Comparison of ENCODE assay signal across 8 cellular contexts in the genomic region with DNA sequence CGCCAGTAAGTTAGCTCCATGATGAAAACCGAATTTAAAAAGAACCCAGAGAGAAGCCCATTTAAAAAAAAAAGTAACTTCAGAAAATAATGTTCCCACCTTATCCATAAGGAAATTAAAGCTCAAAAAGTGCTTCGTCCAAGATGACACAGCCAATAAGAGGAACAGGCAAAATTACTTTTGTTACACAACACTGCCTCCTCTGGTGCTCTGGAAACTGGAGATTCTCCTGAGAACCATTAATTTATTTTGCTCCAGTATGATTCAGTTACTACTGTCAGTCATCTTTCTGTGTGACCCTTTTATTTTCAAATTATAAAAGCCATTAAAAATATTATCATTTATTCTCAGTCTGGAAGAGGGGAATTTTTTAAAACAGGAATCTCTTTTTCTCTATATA. TPM values are rescaled to one million over a fixed set of nuclear protein-coding genes. Genes with fewer than 3 reads are reported as not detected.
DNase-seq lines count a peak whose midpoint lies in the region; ATAC-seq and TF ChIP-seq lines count a peak whose summit lies in the region.

No MANE protein-coding gene starts in this region.

- ATAC-seq in HG03045 (IDR thresholded peaks at IDR 0.05; ENCODE audit: unreplicated experiment), result no peak

- in situ Hi-C loops in Caki2 (cut with HindIII; ENCODE audit: low pct_unique_long_range_greater_than_20kb, low sequenced_read_pairs), result loop anchor here (10.0 kb wide), 3 partner anchors 49 to 229 kb away; no protein-coding TSS in a partner anchor

- 82% methylated on average over 3 of the region's 3 CpGs for WGBS in liver
- WGBS in suprapubic skin, result 75% methylated on average over 3 of the region's 3 CpGs

- H3K36me3 ChIP-seq in adipocyte (ENCODE audit: control insufficient read depth, insufficient read depth, low read length, severe bottlenecking), result no peaks in the 10 kb centered on the region
- no peaks in the 10 kb centered on the region for H3K36me3 ChIP-seq in liver (ENCODE audit: control insufficient read depth in 4 of 4, insufficient read depth in 3 of 4, low read depth in 1 of 4, low read length in 3 of 4)
- H3K36me3 ChIP-seq in suprapubic skin, result no peaks in the 10 kb centered on the region

- peak; percentile 41 to 52 for TF ChIP-seq RAD21 in liver (IDR thresholded peaks at IDR 0.05)

- no peak overlapping the region for H3K27ac ChIP-seq in liver (ENCODE audit: low read depth in 1 of 2, low read length in 2 of 2)
- H3K27ac ChIP-seq in suprapubic skin, result no peak overlapping the region

- no peaks in the 10 kb centered on the region for H3K9me3 ChIP-seq in adipocyte (ENCODE audit: control insufficient read depth, low read length)
- H3K9me3 ChIP-seq in liver (ENCODE audit: control insufficient read depth in 4 of 4, low read length in 3 of 4), result no peaks in the 10 kb centered on the region
- H3K9me3 ChIP-seq in suprapubic skin, result no peaks in the 10 kb centered on the region

- H3K9ac ChIP-seq in adipocyte (ENCODE audit: low read length), result no peak overlapping the region
- H3K9ac ChIP-seq in liver (ENCODE audit: low read depth in 1 of 2, low read length in 2 of 2), result no peak overlapping the region

- no peak for TF ChIP-seq POLR2A in suprapubic skin (IDR thresholded peaks at IDR 0.05)

- TF ChIP-seq CTCF in liver (IDR thresholded peaks at IDR 0.05; ENCODE audit: low read depth, low read length, missing input control) (peak; percentile 14), suprapubic skin (IDR thresholded peaks at IDR 0.05) (peak in 1 of 2 donors; percentile 39)

- H3K4me3 ChIP-seq in adipocyte (ENCODE audit: low read length), result no peak overlapping the region
- no peak overlapping the region for H3K4me3 ChIP-seq in liver (ENCODE audit: low read depth in 1 of 3, low read length in 3 of 3)
- no peak overlapping the region for H3K4me3 ChIP-seq in suprapubic skin

- H3K4me1 ChIP-seq in adipocyte (ENCODE audit: control insufficient read depth, insufficient read depth, low read length) (peaks cover 16% of the 10 kb centered on the region), liver (ENCODE audit: control insufficient read depth in 4 of 4, insufficient read depth in 4 of 4, low read length in 3 of 4) (peaks cover 2 to 14% (median 10%) of the 10 kb centered on the region in 4 donors), suprapubic skin (peaks cover 16% of the 10 kb centered on the region)

- peak; percentile 72 for DNase-seq in Caki2 (ENCODE audit: low read depth)
- DNase-seq in Kasumi-1 (lab: John Stamatoyannopoulos, UW), result peak; percentile 59 to 74
- DNase-seq in adipocyte (ENCODE audit: low read depth), result peak; percentile 68
- no peak for DNase-seq in suprapubic skin (ENCODE audit: low spot score in 2 of 2)
- DNase-seq in NCI-H2107 (lab: John Stamatoyannopoulos, UW), result no peak
- DNase-seq in UCSD-AML1 (lab: John Stamatoyannopoulos, UW; ENCODE audit: unreplicated experiment), result no peak

- TF ChIP-seq EP300 in suprapubic skin (IDR thresholded peaks at IDR 0.05), result no peak

- H3K27me3 ChIP-seq in adipocyte (replicated peaks; ENCODE audit: control insufficient read depth, insufficient read depth, low read length), result no peaks in the 10 kb centered on the region
- no peaks in the 10 kb centered on the region for H3K27me3 ChIP-seq in liver (ENCODE audit: control insufficient read depth in 4 of 4, insufficient read depth in 4 of 4, low read length in 3 of 4)
- no peaks in the 10 kb centered on the region for H3K27me3 ChIP-seq in suprapubic skin

TF ChIP-seq in liver, 16 proteins besides CTCF, POLR2A, EP300 and RAD21:
- TF ChIP-seq, protein P1, sequence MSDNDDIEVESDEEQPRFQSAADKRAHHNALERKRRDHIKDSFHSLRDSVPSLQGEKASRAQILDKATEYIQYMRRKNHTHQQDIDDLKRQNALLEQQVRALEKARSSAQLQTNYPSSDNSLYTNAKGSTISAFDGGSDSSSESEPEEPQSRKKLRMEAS (IDR thresholded peaks at IDR 0.05), result no peak
- TF ChIP-seq RXRA (IDR thresholded peaks at IDR 0.05) (no peak), EGR1 (IDR thresholded peaks at IDR 0.05; ENCODE audit: low read depth in 2 of 2) (no peak), SP1 (IDR thresholded peaks at IDR 0.05) (no peak), GABPA (IDR thresholded peaks at IDR 0.05 in 1 of 2, conservative IDR thresholded peaks at IDR 0.05 in 1 of 2) (no peak), FOXA1 (IDR thresholded peaks at IDR 0.05) (no peak)
- TF ChIP-seq, protein P2, sequence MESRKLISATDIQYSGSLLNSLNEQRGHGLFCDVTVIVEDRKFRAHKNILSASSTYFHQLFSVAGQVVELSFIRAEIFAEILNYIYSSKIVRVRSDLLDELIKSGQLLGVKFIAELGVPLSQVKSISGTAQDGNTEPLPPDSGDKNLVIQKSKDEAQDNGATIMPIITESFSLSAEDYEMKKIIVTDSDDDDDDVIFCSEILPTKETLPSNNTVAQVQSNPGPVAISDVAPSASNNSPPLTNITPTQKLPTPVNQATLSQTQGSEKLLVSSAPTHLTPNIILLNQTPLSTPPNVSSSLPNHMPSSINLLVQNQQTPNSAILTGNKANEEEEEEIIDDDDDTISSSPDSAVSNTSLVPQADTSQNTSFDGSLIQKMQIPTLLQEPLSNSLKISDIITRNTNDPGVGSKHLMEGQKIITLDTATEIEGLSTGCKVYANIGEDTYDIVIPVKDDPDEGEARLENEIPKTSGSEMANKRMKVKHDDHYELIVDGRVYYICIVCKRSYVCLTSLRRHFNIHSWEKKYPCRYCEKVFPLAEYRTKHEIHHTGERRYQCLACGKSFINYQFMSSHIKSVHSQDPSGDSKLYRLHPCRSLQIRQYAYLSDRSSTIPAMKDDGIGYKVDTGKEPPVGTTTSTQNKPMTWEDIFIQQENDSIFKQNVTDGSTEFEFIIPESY (IDR thresholded peaks at IDR 0.05), result no peak

RNA-seq across cellular contexts. Expression of a gene that starts 2.0 kb away (rescaled TPM):
- total RNA-seq in Caki2 (2014; rRNA removed; shearing (Covaris generic); ENCODE audit: low replicate concordance), result 83.8 and 101 TPM in 2 replicates
- 1 to 10 TPM; 7.2 to 8.6 TPM for total RNA-seq in liver
- 10 to 100 TPM; 10.5 to 12.4 TPM for polyA plus RNA-seq in liver
- total RNA-seq in suprapubic skin, result 10 to 100 TPM in 2 of 4 donors, 1 to 10 TPM in 2; 8.2 to 29.0 (median 17.7) TPM

RNA-seq across cellular contexts. Expression of a gene that starts 42.9 kb away (rescaled TPM):
- not detected in 2 replicates for total RNA-seq in Caki2 (2014; rRNA removed; shearing (Covaris generic); ENCODE audit: low replicate concordance)
- total RNA-seq in liver (under 1 TPM; 0.56 to 0.92 TPM), suprapubic skin (not detected)
- polyA plus RNA-seq in liver, result 1 to 10 TPM; 1.3 to 3.4 TPM

Comparison
In these comparisons a context has a peak if more than half of its experiments do, and no peak if none do; other contexts are left out.
1. DNase-seq: peak in Caki2 (single experiment), Kasumi-1 (2 of 2) and adipocyte (single experiment); none in suprapubic skin (0 of 2), NCI-H2107 (single experiment) and UCSD-AML1 (single experiment).